In genomic region chr20:54221996-54222890, GRCh38 we compare ENCODE assay signal across 13 cellular contexts. TPM values are rescaled to one million over a fixed set of nuclear protein-coding genes. Genes with fewer than 3 reads are reported as not detected.
DNase-seq lines count a peak whose midpoint lies in the region; ATAC-seq and TF ChIP-seq lines count a peak whose summit lies in the region.
"Had no signal": no experiment of that assay in that cellular context is flagged by ENCODE, and none has a peak within 500 bp of the region (broad histone marks: within the 10 kb centered on the region; RNA-seq: fewer than 3 reads in every experiment).

No MANE protein-coding gene starts in this region.

- no peaks in the 10 kb centered on the region for H3K9me3 ChIP-seq in heart right ventricle
- no peaks in the 10 kb centered on the region for H3K9me3 ChIP-seq in thoracic aorta

- H3K4me1 ChIP-seq in heart right ventricle (peaks cover 0 to 32% (median 18%) of the 10 kb centered on the region in 9 donors), thoracic aorta (ENCODE audit: control insufficient read depth in 1 of 2, low read depth in 2 of 2) (peaks cover 13 to 28% of the 10 kb centered on the region in 2 donors)

- H3K4me3 ChIP-seq in heart right ventricle (no peak overlapping the region), thoracic aorta (peak overlapping the region; percentile 41)
- H3K4me3 ChIP-seq: BLaER1 treated with 17β-estradiol and CSF1 and Interleukin-3, amounts not matched to agents 10 nM and 100 nM had no signal

- intact Hi-C loops in Right ventricle myocardium superior (cut with DNase I) (loop anchor here (2.0 kb wide), 1 partner anchor 425 kb away; no protein-coding TSS in a partner anchor), cardiac septum (cut with DNase I) (loop anchor here (2.0 kb wide), 1 partner anchor 425 kb away; no protein-coding TSS in a partner anchor), heart right ventricle (cut with DNase I) (loop anchor here in 8 of 10 donors (2.0 to 10.0 kb wide), 5 partner anchors 243 to 427 kb away; partner anchors contain the start of gene DOK5 (in 1 of the 8))

- ATAC-seq in Right ventricle myocardium superior (ENCODE audit: poor library complexity) (peak; percentile 69), heart right ventricle (peak in 7 of 8 donors; percentile 46 to 90 (median 67)), thoracic aorta (ENCODE audit: insufficient number of reproducible peaks, low FRiP score, low read depth) (no peak)

- no peak for DNase-seq in Right ventricle myocardium superior
- no peak for DNase-seq in cardiac septum (ENCODE audit: low spot score)
- no peak for DNase-seq in heart right ventricle
- DNase-seq in thoracic aorta (ENCODE audit: low spot score), result no peak
- DNase-seq in RPMI8226, result no peak
- no peak for DNase-seq in central memory CD4-positive, alpha-beta T cell
- no peak for DNase-seq in NCI-H187 (lab: John Stamatoyannopoulos, UW)
- DNase-seq: activated CD4-positive, alpha-beta T cell treated with anti-CD3 and anti-CD28 coated beads for 1 hour; HFFc6; NCI-H2107; stimulated activated naive CD8-positive, alpha-beta T cell treated with anti-CD3 and anti-CD28 coated beads, Interleukin-15, Interleukin-2, amounts not matched to agents 100 U/mL and 50 U/mL, for 24 hours had no signal

- peak overlapping the region; percentile 33 for H3K27ac ChIP-seq in VCaP
- no peak overlapping the region for H3K27ac ChIP-seq in heart right ventricle
- H3K27ac ChIP-seq in thoracic aorta, result no peak overlapping the region

- H3K36me3 ChIP-seq in heart right ventricle (peaks cover 0 to 19% (median 0%) of the 10 kb centered on the region in 9 donors), thoracic aorta (no peaks in the 10 kb centered on the region)

- 54 to 57% methylated on average over 17 of the region's 17 CpGs for WGBS in heart right ventricle, 2 donors

- TF ChIP-seq CTCF in VCaP (conservative IDR thresholded peaks at IDR 0.05), result no peak
- TF ChIP-seq CTCF in heart right ventricle (IDR thresholded peaks at IDR 0.05), result no peak
- no peak for TF ChIP-seq CTCF in thoracic aorta (IDR thresholded peaks at IDR 0.05)

- no peaks in the 10 kb centered on the region for H3K27me3 ChIP-seq in heart right ventricle
- no peaks in the 10 kb centered on the region for H3K27me3 ChIP-seq in thoracic aorta (replicated peaks; ENCODE audit: insufficient read depth)
- H3K27me3 ChIP-seq: BLaER1 treated with 17β-estradiol and CSF1 and Interleukin-3, amounts not matched to agents 10 nM and 100 nM had no signal

RNA-seq across cellular contexts. Expression of gene PFDN4, which starts 14.4 kb away (rescaled TPM):
- total RNA-seq in Right ventricle myocardium superior (26.8 TPM), cardiac septum (28.1 TPM), heart right ventricle (10 to 100 TPM; 21.9 to 37.0 (median 28.2) TPM), thoracic aorta (10 to 100 TPM; 50.5 to 73.2 TPM)
- polyA plus RNA-seq in heart right ventricle, result 10 to 100 TPM; 44.0 to 56.3 TPM

RNA-seq across cellular contexts. Expression of gene CYP24A1, which starts 48.5 kb away (rescaled TPM):
- total RNA-seq in Right ventricle myocardium superior (not detected), cardiac septum (not detected), heart right ventricle (not detected), thoracic aorta (not detected)
- not detected for polyA plus RNA-seq in heart right ventricle
